In the genomic region with DNA sequence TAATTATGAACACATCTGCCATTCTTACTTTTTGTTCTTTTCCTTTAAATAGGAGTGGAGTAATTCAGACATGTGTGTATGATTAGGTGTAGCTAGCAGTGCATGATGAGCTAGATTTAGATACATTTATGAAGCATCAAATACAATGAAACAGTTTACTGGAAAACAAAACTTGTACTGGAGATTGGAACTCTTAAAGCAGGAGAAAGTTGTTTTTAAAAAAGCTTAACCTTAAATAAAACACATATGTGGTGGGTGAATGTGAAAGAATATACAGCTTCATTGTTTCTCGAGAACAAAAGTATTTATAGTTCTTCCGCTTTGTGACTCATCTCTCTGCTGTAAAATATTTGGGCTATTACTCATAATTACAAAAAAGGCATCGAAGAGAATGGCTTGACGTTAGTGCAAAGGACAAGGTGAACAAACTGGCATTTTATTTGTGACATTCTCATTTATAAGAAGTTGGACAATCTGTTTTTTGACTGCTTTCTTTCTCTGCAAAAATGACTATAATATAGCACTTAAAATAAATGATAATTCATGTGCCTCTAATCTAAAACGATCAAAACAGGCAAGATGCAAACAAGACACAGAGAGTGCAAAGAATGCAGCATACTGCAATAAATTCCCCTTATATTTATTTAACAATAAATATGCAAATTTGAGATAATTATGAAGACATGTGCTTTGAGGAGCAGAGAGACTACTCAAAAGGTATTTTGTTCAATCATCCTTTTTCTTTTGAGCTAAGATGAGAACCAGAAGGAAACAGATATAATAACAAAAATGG, we compare ENCODE assay signal across 8 cellular contexts.
DNase-seq lines count a peak whose midpoint lies in the region; ATAC-seq lines count a peak whose summit lies in the region.

No MANE protein-coding gene starts in this region.

- H3K4me3 ChIP-seq in neuron (ENCODE audit: low read length), result no peak overlapping the region

- no peaks in the 10 kb centered on the region for H3K9me3 ChIP-seq in neuron (ENCODE audit: low read length)

- ATAC-seq in GM18873 (IDR thresholded peaks at IDR 0.05; ENCODE audit: low FRiP score, unreplicated experiment) (peak; percentile 85), HG03064 (IDR thresholded peaks at IDR 0.05; ENCODE audit: low read depth, unreplicated experiment) (peak; percentile 73)

- H2AFZ ChIP-seq in neuron (ENCODE audit: low read depth, low read length), result peak overlapping the region; percentile 87

- no peaks in the 10 kb centered on the region for H3K27me3 ChIP-seq in neuron (ENCODE audit: insufficient read depth, low read length)

- H3K4me1 ChIP-seq in neuron (ENCODE audit: insufficient read depth, low read length), result peaks cover 16% of the 10 kb centered on the region

- peak; percentile 53 to 93 for DNase-seq in SW 1271 (lab: John Stamatoyannopoulos, UW)
- no peak for DNase-seq in NCI-H510A treated with DMSO at 0.1 percent for 48 hours (lab: John Stamatoyannopoulos, UW)
- DNase-seq in activated CD4-positive, CD25-positive, alpha-beta regulatory T cell treated with anti-CD3 and anti-CD28 coated beads, Interleukin-2, amount 50 U/mL, for 72 hours, result no peak
- no peak for DNase-seq in NCI-H748 treated with DMSO at 0.1 percent for 48 hours (lab: John Stamatoyannopoulos, UW)
- DNase-seq in middle frontal gyrus (ENCODE audit: extremely low spot score, low spot score), result no peak

- H3K36me3 ChIP-seq in neuron (ENCODE audit: insufficient read depth, low read length), result no peaks in the 10 kb centered on the region

Comparison
In these comparisons a context has a peak if more than half of its experiments do, and no peak if none do; other contexts are left out.
1. DNase-seq: peak in SW 1271 (2 of 2); none in NCI-H510A treated with DMSO at 0.1 percent for 48 hours (single experiment), activated CD4-positive, CD25-positive, alpha-beta regulatory T cell treated with anti-CD3 and anti-CD28 coated beads, Interleukin-2, amount 50 U/mL, for 72 hours (single experiment), NCI-H748 treated with DMSO at 0.1 percent for 48 hours (single experiment) and middle frontal gyrus (single experiment).